ENCODE assay signal across 23 cellular contexts in genomic region chr4:63315651-63316050, GRCh38.
DNase-seq lines count a peak whose midpoint lies in the region; ATAC-seq, FAIRE-seq and TF ChIP-seq lines count a peak whose summit lies in the region.
"Had no signal": no experiment of that assay in that cellular context is flagged by ENCODE, and none has a peak within 500 bp of the region (broad histone marks: within the 10 kb centered on the region; RNA-seq: fewer than 3 reads in every experiment).

No MANE protein-coding gene starts in this region.

- TF ChIP-seq CTCF in bronchial epithelial cell (IDR thresholded peaks at IDR 0.05; ENCODE audit: insufficient read depth, low read length, severe bottlenecking) (no peak), epithelial cell of esophagus (IDR thresholded peaks at IDR 0.05; ENCODE audit: insufficient read depth, low read depth, low read length, missing control alignments) (no peak), smooth muscle cell (IDR thresholded peaks at IDR 0.05; ENCODE audit: borderline replicate concordance, insufficient read depth, poor library complexity, severe bottlenecking) (no peak), GM13977 (IDR thresholded peaks at IDR 0.05; ENCODE audit: extremely low read depth, insufficient read depth, missing control alignments) (no peak)

- H3K4me1 ChIP-seq in smooth muscle cell (ENCODE audit: low read depth) = no peaks in the 10 kb centered on the region
- H3K4me1 ChIP-seq: BLaER1, Caco-2, HAP-1 had no signal

- H3K9ac ChIP-seq in smooth muscle cell (ENCODE audit: low read depth) = no peak overlapping the region
- H3K9ac ChIP-seq: BLaER1 had no signal

- H3K36me3 ChIP-seq in bronchial epithelial cell (ENCODE audit: control insufficient read depth, insufficient read depth, low read length) (no peaks in the 10 kb centered on the region), smooth muscle cell (ENCODE audit: low read depth) (no peaks in the 10 kb centered on the region)
- H3K36me3 ChIP-seq: BLaER1, HAP-1 had no signal

- H4K20me1 ChIP-seq in smooth muscle cell (ENCODE audit: low read depth) = no peaks in the 10 kb centered on the region
- H4K20me1 ChIP-seq: BLaER1 had no signal

- H3K27me3 ChIP-seq in bronchial epithelial cell (ENCODE audit: control insufficient read depth, insufficient read depth, low read length) (no peaks in the 10 kb centered on the region), smooth muscle cell (ENCODE audit: low read depth) (no peaks in the 10 kb centered on the region)
- H3K27me3 ChIP-seq: BLaER1 had no signal

- in situ Hi-C loops in GM13977 (cut with MboI; ENCODE audit: low pct_unique_long_range_greater_than_20kb, low sequenced_read_pairs, unreplicated experiment) = no loop called here

- ATAC-seq in HG03432 (IDR thresholded peaks at IDR 0.05; ENCODE audit: unreplicated experiment) = no peak
- ATAC-seq: CD8-positive, alpha-beta T cell had no signal

- WGBS in smooth muscle cell (ENCODE audit: low lambda C conversion rate) = 70% methylated on average over 2 of the region's 2 CpGs

- H3K4me3 ChIP-seq in bronchial epithelial cell (ENCODE audit: low read depth, low read length) (no peak overlapping the region), epithelial cell of esophagus (ENCODE audit: low read length) (no peak overlapping the region), smooth muscle cell (no peak overlapping the region)
- H3K4me3 ChIP-seq: BLaER1, HAP-1 had no signal

- no peak for FAIRE-seq in bronchial epithelial cell (lab: Jason Lieb, UNC)
- FAIRE-seq: A204.1, G401.6, GM12892, GM19239, H54 had no signal

- H3K9me3 ChIP-seq in smooth muscle cell (replicated peaks; ENCODE audit: low read depth) = no peaks in the 10 kb centered on the region
- H3K9me3 ChIP-seq: BLaER1, Caco-2, HAP-1 had no signal

- no peak overlapping the region for H3K27ac ChIP-seq in smooth muscle cell (ENCODE audit: low read depth)
- H3K27ac ChIP-seq: 22Rv1, BLaER1, C4-2B had no signal

- H3K79me2 ChIP-seq in smooth muscle cell (ENCODE audit: low read depth) = no peaks in the 10 kb centered on the region

- H3F3A ChIP-seq in smooth muscle cell (ENCODE audit: low read depth) = no peaks in the 10 kb centered on the region

- no peak overlapping the region for H3K4me2 ChIP-seq in smooth muscle cell
- H3K4me2 ChIP-seq: BLaER1 had no signal

- H2AFZ ChIP-seq in smooth muscle cell (ENCODE audit: low read depth) = peak overlapping the region; percentile 33

- DNase-seq in bronchial epithelial cell (ENCODE audit: low read depth) = peak; percentile 50
- peak; percentile 71 for DNase-seq in epithelial cell of esophagus (ENCODE audit: low read depth)
- peak; percentile 12 for DNase-seq in islet precursor cell
- DNase-seq in smooth muscle cell (lab: John Stamatoyannopoulos, UW; ENCODE audit: unreplicated experiment) = no peak
- DNase-seq in GM13977 (ENCODE audit: low spot score) = no peak
- no peak for DNase-seq in NCI-H2171 treated with DMSO at 0.1 percent for 48 hours (lab: John Stamatoyannopoulos, UW)
- DNase-seq: Caco-2; CD4-positive, CD25-positive, alpha-beta regulatory T cell; CD8-positive, alpha-beta T cell; DMS153; DND-41; GOT3; HFFc6 had no signal

Comparison
In these comparisons a context has a peak if more than half of its experiments do, and no peak if none do; other contexts are left out.
1. DNase-seq: peak in bronchial epithelial cell (single experiment), epithelial cell of esophagus (single experiment) and islet precursor cell (single experiment); none in smooth muscle cell (single experiment), GM13977 (single experiment) and NCI-H2171 treated with DMSO at 0.1 percent for 48 hours (single experiment).